In genomic region chr14:53542692-53543091, GRCh38 we compare ENCODE assay signal across 11 cellular contexts.
DNase-seq lines count a peak whose midpoint lies in the region; ATAC-seq and TF ChIP-seq lines count a peak whose summit lies in the region.
"Had no signal": no experiment of that assay in that cellular context is flagged by ENCODE, and none has a peak within 500 bp of the region (broad histone marks: within the 10 kb centered on the region; RNA-seq: fewer than 3 reads in every experiment).

No MANE protein-coding gene starts in this region.

- H3K9ac ChIP-seq in smooth muscle cell (ENCODE audit: low read depth): no peak overlapping the region

- H3K27me3 ChIP-seq in esophagus muscularis mucosa (no peaks in the 10 kb centered on the region), smooth muscle cell (ENCODE audit: low read depth) (no peaks in the 10 kb centered on the region)
- no peaks in the 10 kb centered on the region for H3K27me3 ChIP-seq in CD4-positive, alpha-beta T cell (ENCODE audit: control insufficient read depth, insufficient read depth, low read length)
- H3K27me3 ChIP-seq: neutrophil had no signal

- TF ChIP-seq EP300 in esophagus muscularis mucosa (IDR thresholded peaks at IDR 0.05): no peak

- no peak for ATAC-seq in CD4-positive, alpha-beta T cell (ENCODE audit: poor library complexity)

- H3K9me3 Mint-ChIP-seq in CD4-positive, alpha-beta T cell: no peaks in the 10 kb centered on the region
- H3K9me3 Mint-ChIP-seq: activated CD4-positive, alpha-beta T cell treated with anti-CD3 and anti-CD28 coated beads, Interleukin-2, amount 10 ng/mL, durations not matched to agents 24 days and 14 days had no signal

- intact Hi-C loops in esophagus muscularis mucosa (cut with DNase I): no loop called here
- intact Hi-C loops in CD4-positive, alpha-beta T cell (cut with DNase I, micrococcal nuclease): no loop called here

- no peaks in the 10 kb centered on the region for H3K9me3 ChIP-seq in esophagus muscularis mucosa
- no peaks in the 10 kb centered on the region for H3K9me3 ChIP-seq in smooth muscle cell (replicated peaks; ENCODE audit: low read depth)
- H3K9me3 ChIP-seq in CD4-positive, alpha-beta T cell (ENCODE audit: control insufficient read depth, low read length): no peaks in the 10 kb centered on the region
- H3K9me3 ChIP-seq: neutrophil had no signal

- H3K4me3 ChIP-seq in esophagus muscularis mucosa: no peak overlapping the region
- no peak overlapping the region for H3K4me3 ChIP-seq in smooth muscle cell

- POLR2A ChIA-PET in CD4-positive, alpha-beta T cell (lab: Charles Lee): no interaction called here

- H3K27ac ChIP-seq in esophagus muscularis mucosa (replicated peaks in 1 of 4) (peak overlapping the region in 3 of 4 donors; percentile 5 to 43 (median 9)), smooth muscle cell (ENCODE audit: low read depth) (no peak overlapping the region)
- no peak overlapping the region for H3K27ac ChIP-seq in CD4-positive, alpha-beta T cell (ENCODE audit: low read depth, low read length)
- H3K27ac ChIP-seq: neutrophil had no signal

- no peaks in the 10 kb centered on the region for H4K20me1 ChIP-seq in smooth muscle cell (ENCODE audit: low read depth)

- H3K36me3 ChIP-seq in esophagus muscularis mucosa (no peaks in the 10 kb centered on the region), smooth muscle cell (ENCODE audit: low read depth) (no peaks in the 10 kb centered on the region)
- H3K36me3 ChIP-seq: neutrophil had no signal

- H3F3A ChIP-seq in smooth muscle cell (ENCODE audit: low read depth): no peaks in the 10 kb centered on the region

- CTCF ChIA-PET in CD4-positive, alpha-beta T cell (lab: Charles Lee): no interaction called here

- no peak for TF ChIP-seq CTCF in esophagus muscularis mucosa (IDR thresholded peaks at IDR 0.05)
- TF ChIP-seq CTCF in smooth muscle cell (IDR thresholded peaks at IDR 0.05; ENCODE audit: borderline replicate concordance, insufficient read depth, poor library complexity, severe bottlenecking): no peak
- TF ChIP-seq CTCF in CD4-positive, alpha-beta T cell (IDR thresholded peaks at IDR 0.05): no peak
- no peak for TF ChIP-seq CTCF in GM10266 (IDR thresholded peaks at IDR 0.05; ENCODE audit: control insufficient read depth, insufficient read depth, low read depth, missing control alignments)

- H3K27ac Mint-ChIP-seq in CD4-positive, alpha-beta T cell: no peak overlapping the region
- H3K27ac Mint-ChIP-seq: activated CD4-positive, alpha-beta T cell treated with anti-CD3 and anti-CD28 coated beads, Interleukin-2, amount 10 ng/mL, durations not matched to agents 24 days and 14 days had no signal

- H3K4me3 Mint-ChIP-seq in CD4-positive, alpha-beta T cell: no peak overlapping the region
- H3K4me3 Mint-ChIP-seq: activated CD4-positive, alpha-beta T cell treated with anti-CD3 and anti-CD28 coated beads, Interleukin-2, amount 10 ng/mL, durations not matched to agents 24 days and 14 days had no signal

- no peaks in the 10 kb centered on the region for H3K27me3 Mint-ChIP-seq in CD4-positive, alpha-beta T cell

- H3K4me1 Mint-ChIP-seq in CD4-positive, alpha-beta T cell (ENCODE audit: low read depth): no peaks in the 10 kb centered on the region
- H3K4me1 Mint-ChIP-seq: activated CD4-positive, alpha-beta T cell treated with anti-CD3 and anti-CD28 coated beads, Interleukin-2, amount 10 ng/mL, durations not matched to agents 24 days and 14 days had no signal

- no peak overlapping the region for H2AFZ ChIP-seq in smooth muscle cell (ENCODE audit: low read depth)

- peak overlapping the region; percentile 5 for H3K4me2 ChIP-seq in smooth muscle cell

- peak; percentile 87 for DNase-seq in HS-27A (ENCODE audit: low read depth)
- peak; percentile 34 for DNase-seq in NCI-H748 treated with DMSO at 0.1 percent for 48 hours (lab: John Stamatoyannopoulos, UW)
- no peak for DNase-seq in esophagus muscularis mucosa (ENCODE audit: extremely low spot score)
- DNase-seq in smooth muscle cell (lab: John Stamatoyannopoulos, UW; ENCODE audit: unreplicated experiment): no peak
- DNase-seq in superior temporal gyrus (ENCODE audit: extremely low spot score): no peak
- no peak for DNase-seq in CD4-positive, alpha-beta T cell
- no peak for DNase-seq in GM10266 (ENCODE audit: extremely low spot score)
- DNase-seq: activated CD4-positive, alpha-beta T cell treated with anti-CD3 and anti-CD28 coated beads, Interleukin-2, amount 10 ng/mL, durations not matched to agents 24 days and 14 days; aorta; hippocampal formation had no signal

- no peak for TF ChIP-seq POLR2A in esophagus muscularis mucosa (IDR thresholded peaks at IDR 0.05; ENCODE audit: low read depth)

- 14% methylated on average over 3 of the region's 3 CpGs for WGBS in esophagus muscularis mucosa
- WGBS in smooth muscle cell (ENCODE audit: low lambda C conversion rate): 21% methylated on average over 3 of the region's 3 CpGs

- H3K4me1 ChIP-seq in esophagus muscularis mucosa: peaks cover 10 to 59% (median 48%) of the 10 kb centered on the region in 4 donors
- H3K4me1 ChIP-seq in smooth muscle cell (ENCODE audit: low read depth): no peaks in the 10 kb centered on the region

- H3K36me3 Mint-ChIP-seq in CD4-positive, alpha-beta T cell (ENCODE audit: low read depth): no peaks in the 10 kb centered on the region

- H3K79me2 ChIP-seq in smooth muscle cell (ENCODE audit: low read depth): no peaks in the 10 kb centered on the region

Comparison
In these comparisons a context has a peak if more than half of its experiments do, and no peak if none do; other contexts are left out.
1. DNase-seq: peak in HS-27A (single experiment) and NCI-H748 treated with DMSO at 0.1 percent for 48 hours (single experiment); none in esophagus muscularis mucosa (single experiment), smooth muscle cell (single experiment), superior temporal gyrus (single experiment), CD4-positive, alpha-beta T cell (0 of 10) and GM10266 (single experiment).
2. H3K27ac ChIP-seq: peak in esophagus muscularis mucosa (3 of 4); none in smooth muscle cell (single experiment) and CD4-positive, alpha-beta T cell (single experiment).